In the genomic region with DNA sequence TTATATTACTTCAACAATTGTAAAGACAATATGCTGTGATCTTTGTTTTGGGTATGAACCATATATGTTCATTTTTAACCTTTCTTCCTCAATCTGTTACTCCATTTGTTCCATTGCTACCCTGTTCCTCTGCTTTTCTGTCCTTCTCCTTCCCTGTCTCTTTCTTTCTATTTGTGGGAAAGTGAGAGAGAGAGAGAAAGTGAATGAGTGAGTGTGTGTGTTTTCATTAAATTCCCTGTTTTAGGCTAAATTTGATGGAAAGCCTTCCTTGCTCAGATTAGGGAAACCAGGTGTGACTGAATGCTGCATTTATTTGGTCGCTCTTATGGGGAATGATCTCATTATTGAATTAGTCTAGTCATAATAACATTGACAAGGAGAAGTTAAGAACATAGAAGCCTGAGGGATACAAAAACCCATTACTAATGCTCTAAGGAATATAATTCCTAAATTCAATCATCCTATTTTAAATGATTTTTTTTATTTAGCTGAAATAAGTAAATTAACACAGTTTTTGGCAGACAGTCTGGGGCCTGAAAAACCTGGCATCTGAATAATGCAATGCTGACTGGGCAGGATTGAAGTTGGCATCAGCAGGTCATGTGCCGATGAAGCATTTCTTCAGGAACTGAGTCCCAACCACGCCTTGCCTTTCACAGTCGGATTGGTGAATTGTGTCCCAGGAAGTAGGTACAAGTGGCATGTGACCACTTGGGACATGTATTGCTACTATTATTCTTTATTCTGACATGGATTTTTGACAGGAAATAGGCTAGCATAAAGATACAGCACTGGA, we compare ENCODE assay signal across 18 cellular contexts.
DNase-seq lines count a peak whose midpoint lies in the region; ATAC-seq, FAIRE-seq and TF ChIP-seq lines count a peak whose summit lies in the region.
"Had no signal": no experiment of that assay in that cellular context is flagged by ENCODE, and none has a peak within 500 bp of the region (broad histone marks: within the 10 kb centered on the region; RNA-seq: fewer than 3 reads in every experiment).

No MANE protein-coding gene starts in this region.

- TF ChIP-seq CTCF in A549 (IDR thresholded peaks at IDR 0.05), result no peak
- no peak for TF ChIP-seq CTCF in epithelial cell of esophagus (IDR thresholded peaks at IDR 0.05; ENCODE audit: insufficient read depth, low read depth, low read length, missing control alignments)

- H3K27ac ChIP-seq in A549, result no peak overlapping the region
- H3K27ac ChIP-seq: C4-2B had no signal

- FAIRE-seq in A549 (lab: Jason Lieb, UNC), result peak; percentile 23

- DNase-seq in A549 (ENCODE audit: low read depth in 1 of 2, low spot score in 1 of 2) (no peak), NCI-H82 (lab: John Stamatoyannopoulos, UW) (peak; percentile 55), epithelial cell of esophagus (ENCODE audit: low read depth) (peak; percentile 22), islet precursor cell (no peak), AML-193 (lab: John Stamatoyannopoulos, UW) (no peak), NCI-H524 (lab: John Stamatoyannopoulos, UW) (no peak)
- DNase-seq in activated CD8-positive, alpha-beta memory T cell treated with anti-CD3 and anti-CD28 coated beads for 24 hours, result no peak
- DNase-seq: 8988T; ACHN; Caco-2; CD4-positive, alpha-beta T cell; DMS153; DMS79; GDM1 had no signal

- H3K4me3 ChIP-seq in A549, result no peak overlapping the region
- no peak overlapping the region for H3K4me3 ChIP-seq in epithelial cell of esophagus (ENCODE audit: low read length)
- H3K4me3 ChIP-seq: GM23338 had no signal

- ATAC-seq in A549 (no peak), SK-N-SH treated with all-trans-retinoic acid at 6 μM for 48 hours (no peak)
- ATAC-seq: GM23338, HCT116 had no signal

- CTCF ChIA-PET in A549 (lab: Yijun Ruan, JAX), result no interaction called here

- TF ChIP-seq RAD21 in A549 (conservative IDR thresholded peaks at IDR 0.05 in 1 of 2, IDR thresholded peaks at IDR 0.05 in 1 of 2), result no peak

- WGBS in A549 (ENCODE audit: missing lambda C conversion rate), result 90% methylated on average over 4 of the region's 4 CpGs

- H3K9me3 ChIP-seq in A549, result no peaks in the 10 kb centered on the region
- H3K9me3 ChIP-seq: Caco-2 had no signal

- no peak for TF ChIP-seq POLR2A in A549 (IDR thresholded peaks at IDR 0.05; ENCODE audit: low read length)

- no peak for TF ChIP-seq EP300 in A549 (IDR thresholded peaks at IDR 0.05)

- POLR2A ChIA-PET in A549 (lab: Yijun Ruan, JAX), result no interaction called here

- H3K4me1 ChIP-seq in A549, result peaks cover 5% of the 10 kb centered on the region; the same call in 1 of the 3 replicates
- H3K4me1 ChIP-seq: Caco-2 had no signal

- H3K4me2 ChIP-seq in A549, result no peak overlapping the region
- H3K4me2 ChIP-seq: GM23338 had no signal

TF ChIP-seq in A549, 52 proteins besides CTCF, POLR2A, EP300 and RAD21:
- TF ChIP-seq MAFK (IDR thresholded peaks at IDR 0.05; ENCODE audit: partially characterized antibody) (peak; percentile 70), SMC3 (IDR thresholded peaks at IDR 0.05) (no peak)

TF ChIP-seq in SK-N-SH treated with all-trans-retinoic acid at 6 μM for 48 hours, 23 proteins besides CTCF, POLR2A, EP300 and RAD21:
- TF ChIP-seq, protein P1, sequence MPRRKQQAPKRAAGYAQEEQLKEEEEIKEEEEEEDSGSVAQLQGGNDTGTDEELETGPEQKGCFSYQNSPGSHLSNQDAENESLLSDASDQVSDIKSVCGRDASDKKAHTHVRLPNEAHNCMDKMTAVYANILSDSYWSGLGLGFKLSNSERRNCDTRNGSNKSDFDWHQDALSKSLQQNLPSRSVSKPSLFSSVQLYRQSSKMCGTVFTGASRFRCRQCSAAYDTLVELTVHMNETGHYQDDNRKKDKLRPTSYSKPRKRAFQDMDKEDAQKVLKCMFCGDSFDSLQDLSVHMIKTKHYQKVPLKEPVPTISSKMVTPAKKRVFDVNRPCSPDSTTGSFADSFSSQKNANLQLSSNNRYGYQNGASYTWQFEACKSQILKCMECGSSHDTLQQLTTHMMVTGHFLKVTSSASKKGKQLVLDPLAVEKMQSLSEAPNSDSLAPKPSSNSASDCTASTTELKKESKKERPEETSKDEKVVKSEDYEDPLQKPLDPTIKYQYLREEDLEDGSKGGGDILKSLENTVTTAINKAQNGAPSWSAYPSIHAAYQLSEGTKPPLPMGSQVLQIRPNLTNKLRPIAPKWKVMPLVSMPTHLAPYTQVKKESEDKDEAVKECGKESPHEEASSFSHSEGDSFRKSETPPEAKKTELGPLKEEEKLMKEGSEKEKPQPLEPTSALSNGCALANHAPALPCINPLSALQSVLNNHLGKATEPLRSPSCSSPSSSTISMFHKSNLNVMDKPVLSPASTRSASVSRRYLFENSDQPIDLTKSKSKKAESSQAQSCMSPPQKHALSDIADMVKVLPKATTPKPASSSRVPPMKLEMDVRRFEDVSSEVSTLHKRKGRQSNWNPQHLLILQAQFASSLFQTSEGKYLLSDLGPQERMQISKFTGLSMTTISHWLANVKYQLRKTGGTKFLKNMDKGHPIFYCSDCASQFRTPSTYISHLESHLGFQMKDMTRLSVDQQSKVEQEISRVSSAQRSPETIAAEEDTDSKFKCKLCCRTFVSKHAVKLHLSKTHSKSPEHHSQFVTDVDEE (CRISPR knock-in tag; IDR thresholded peaks at IDR 0.05), result 0 out of 2 replicates have a peak, but pooled peaks have one; percentile 46
- TF ChIP-seq PPARA (CRISPR knock-in tag; IDR thresholded peaks at IDR 0.05; ENCODE audit: borderline replicate concordance), result no peak
- TF ChIP-seq BACH2 (CRISPR knock-in tag; IDR thresholded peaks at IDR 0.05; ENCODE audit: borderline replicate concordance), result no peak
- TF ChIP-seq ARNTL (CRISPR knock-in tag; IDR thresholded peaks at IDR 0.05; ENCODE audit: borderline replicate concordance, low read depth), result no peak
- TF ChIP-seq ISL1 (CRISPR knock-in tag; IDR thresholded peaks at IDR 0.05), result peak; percentile 51

Comparison
In these comparisons a context has a peak if more than half of its experiments do, and no peak if none do; other contexts are left out.
1. DNase-seq: peak in NCI-H82 (single experiment) and epithelial cell of esophagus (single experiment); none in A549 (0 of 2), islet precursor cell (single experiment), activated CD8-positive, alpha-beta memory T cell treated with anti-CD3 and anti-CD28 coated beads for 24 hours (single experiment), AML-193 (0 of 2) and NCI-H524 (0 of 2).